ENCODE assay signal across 11 cellular contexts in genomic region chr11:46281374-46281831, GRCh38. TPM values are rescaled to one million over a fixed set of nuclear protein-coding genes. Genes with fewer than 3 reads are reported as not detected.
DNase-seq lines count a peak whose midpoint lies in the region; ATAC-seq and TF ChIP-seq lines count a peak whose summit lies in the region.
"Had no signal": no experiment of that assay in that cellular context is flagged by ENCODE, and none has a peak within 500 bp of the region (broad histone marks: within the 10 kb centered on the region; RNA-seq: fewer than 3 reads in every experiment).

No MANE protein-coding gene starts in this region.

- intact Hi-C loops in mucosa of descending colon (cut with DNase I, micrococcal nuclease): no loop called here

- H3K36me3 ChIP-seq in mucosa of descending colon (ENCODE audit: low read depth): no peaks in the 10 kb centered on the region
- H3K36me3 ChIP-seq: adrenal gland had no signal

- DNase-seq in AG04449 (ENCODE audit: low read depth, low spot score) (no peak), HT-29 (ENCODE audit: low spot score) (peak; percentile 90), cardiac fibroblast (ENCODE audit: low read depth in 2 of 2) (peak; percentile 39 to 45), mucosa of descending colon (peak; percentile 81 to 86 (median 84)), NCI-H2029 treated with DMSO at 0.1 percent for 48 hours (lab: John Stamatoyannopoulos, UW) (no peak), ACHN (no peak), NCI-H2029 (lab: John Stamatoyannopoulos, UW) (no peak)
- DNase-seq: activated CD4-positive, alpha-beta T cell treated with anti-CD3 and anti-CD28 coated beads, Interleukin-2, amount 50 U/mL, for 48 hours; adrenal gland; naive B cell had no signal

- POLR2A ChIA-PET in AG04449 (lab: Yijun Ruan, JAX): interaction anchor here (0.6 to 5.1 kb wide), 5 partner anchors 9 to 74 kb away, joined by 3 to 58 read pairs (median 4); no protein-coding TSS in a partner anchor

- H3K4me3 ChIP-seq in AG04449 (ENCODE audit: low read depth, low read length) (peak overlapping the region; percentile 58), cardiac fibroblast (replicated peaks in 1 of 2; ENCODE audit: low read depth in 2 of 2, low read length in 2 of 2) (peak overlapping the region; percentile 16 to 42), mucosa of descending colon (no peak overlapping the region)
- H3K4me3 ChIP-seq: adrenal gland had no signal

- no peaks in the 10 kb centered on the region for H3K9me3 ChIP-seq in mucosa of descending colon
- H3K9me3 ChIP-seq: adrenal gland had no signal

- peaks cover 40% of the 10 kb centered on the region for H3K4me1 ChIP-seq in mucosa of descending colon (ENCODE audit: low read depth)

- ATAC-seq in mucosa of descending colon: peak; percentile 77
- ATAC-seq in HG03457 (IDR thresholded peaks at IDR 0.05; ENCODE audit: unreplicated experiment): no peak

- TF ChIP-seq CTCF in AG04449 (IDR thresholded peaks at IDR 0.05; ENCODE audit: insufficient read depth, low read length, missing control alignments) (no peak), cardiac fibroblast (IDR thresholded peaks at IDR 0.05; ENCODE audit: low read depth, low read length) (no peak), mucosa of descending colon (IDR thresholded peaks at IDR 0.05) (no peak)

- in situ Hi-C loops in ACHN (cut with HindIII; ENCODE audit: low pct_ligation_motif_present, low pct_unique_long_range_greater_than_20kb, low sequenced_read_pairs): no loop called here

- CTCF ChIA-PET in AG04449 (lab: Yijun Ruan, JAX): interaction anchor here (0.7 to 7.2 kb wide), 5 partner anchors 8 to 42 kb away, joined by 3 to 96 read pairs (median 9); no protein-coding TSS in a partner anchor

RNA-seq across cellular contexts. Expression of gene CREB3L1, which starts 3.9 kb away (rescaled TPM):
- 50.1 and 64.2 TPM in 2 replicates for total RNA-seq in HT-29 (2014; rRNA removed; shearing (Covaris generic))
- total RNA-seq in mucosa of descending colon: 100 to 1,000 TPM in 2 of 3 donors, 10 to 100 TPM in 1; 52.7 to 140 (median 108) TPM

Comparison
In these comparisons a context has a peak if more than half of its experiments do, and no peak if none do; other contexts are left out.
1. DNase-seq: peak in HT-29 (single experiment), cardiac fibroblast (2 of 2) and mucosa of descending colon (3 of 3); none in AG04449 (single experiment), NCI-H2029 treated with DMSO at 0.1 percent for 48 hours (single experiment), ACHN (single experiment) and NCI-H2029 (single experiment).